8 cellular contexts compared by ENCODE assay signal in genomic region chr1:100036718-100037664, GRCh38.
DNase-seq lines count a peak whose midpoint lies in the region; ATAC-seq, FAIRE-seq and TF ChIP-seq lines count a peak whose summit lies in the region.

No MANE protein-coding gene starts in this region.

- no peaks in the 10 kb centered on the region for H3K36me3 ChIP-seq in CD8-positive, alpha-beta memory T cell (ENCODE audit: insufficient read depth, low read length)
- H3K36me3 ChIP-seq in Peyer's patch: no peaks in the 10 kb centered on the region

- H3K27ac ChIP-seq in CD8-positive, alpha-beta memory T cell (ENCODE audit: low read depth, low read length): peak overlapping the region; percentile 98
- H3K27ac ChIP-seq in Peyer's patch (peak overlapping the region; percentile 95 to 99 (median 98)), dorsolateral prefrontal cortex (peak overlapping the region; percentile 82 to 99 (median 97))

- no peaks in the 10 kb centered on the region for H3K9me3 ChIP-seq in CD8-positive, alpha-beta memory T cell (ENCODE audit: low read length)
- no peaks in the 10 kb centered on the region for H3K9me3 ChIP-seq in Peyer's patch

- intact Hi-C loops in dorsolateral prefrontal cortex (cut with DNase I): loop anchor here (5.0 to 10.0 kb wide), 5 partner anchors 70 to 858 kb away; partner anchors contain the start of genes EXTL2 (in 1 of the 2), RTCA (in 1 of the 2), SLC30A7 (in 1 of the 2) and SLC35A3 (in 1 of the 2)

- H3K4me1 ChIP-seq in CD8-positive, alpha-beta memory T cell (ENCODE audit: insufficient read depth, low read length): peaks cover 37% of the 10 kb centered on the region
- H3K4me1 ChIP-seq in Peyer's patch: peaks cover 0 to 22% (median 5%) of the 10 kb centered on the region in 4 donors

- no peaks in the 10 kb centered on the region for H3K27me3 ChIP-seq in CD8-positive, alpha-beta memory T cell (ENCODE audit: insufficient read depth, low read length, poor library complexity, severe bottlenecking)
- H3K27me3 ChIP-seq in Peyer's patch (no peaks in the 10 kb centered on the region), dorsolateral prefrontal cortex (no peaks in the 10 kb centered on the region)

- peak in 1 of 5 donors; percentile 17 for DNase-seq in CD8-positive, alpha-beta memory T cell
- DNase-seq in H54 (ENCODE audit: insufficient read length, low spot score) (peak; percentile 18), Peyer's patch (no peak), dorsolateral prefrontal cortex (no peak), midbrain (lab: John Stamatoyannopoulos, UW) (peak; percentile 54), putamen (ENCODE audit: low spot score) (no peak)
- DNase-seq in stimulated activated CD8-positive, alpha-beta memory T cell treated with anti-CD3 and anti-CD28 coated beads, Interleukin-4, amount 100 ng/mL, for 48 hours: no peak

- peaks cover 0 to 2% (median 0%) of the 10 kb centered on the region in 5 donors for H3K9me3 Mint-ChIP-seq in CD8-positive, alpha-beta memory T cell

- TF ChIP-seq CTCF in Peyer's patch (IDR thresholded peaks at IDR 0.05): no peak
- TF ChIP-seq CTCF in dorsolateral prefrontal cortex (IDR thresholded peaks at IDR 0.05 in 54 of 56, conservative IDR thresholded peaks at IDR 0.05 in 2 of 56; ENCODE audit: low read depth in 1 of 56, partially characterized antibody in 56 of 56): no peak

- H3K4me3 Mint-ChIP-seq in CD8-positive, alpha-beta memory T cell: peak overlapping the region; percentile 94 to 99 (median 97)

- peak overlapping the region; percentile 96 to 100 (median 99) for H3K27ac Mint-ChIP-seq in CD8-positive, alpha-beta memory T cell

- no peak for ATAC-seq in HG03095 (IDR thresholded peaks at IDR 0.05; ENCODE audit: unreplicated experiment)

- peaks cover 0 to 16% (median 0%) of the 10 kb centered on the region in 3 donors for H3K36me3 Mint-ChIP-seq in CD8-positive, alpha-beta memory T cell

- peak; percentile 93 for FAIRE-seq in H54 (lab: Jason Lieb, UNC)

- POLR2A ChIA-PET in CD8-positive, alpha-beta memory T cell (lab: Charles Lee): interaction anchor here (0.6 to 2.5 kb wide), 5 partner anchors 23 to 271 kb away, joined by 3 to 17 read pairs (median 3); partner anchors contain the start of genes AGL and SLC35A3

- TF ChIP-seq POLR2A in H54 (IDR thresholded peaks at IDR 0.05; ENCODE audit: low read depth, low read length) (no peak), Peyer's patch (IDR thresholded peaks at IDR 0.05) (no peak)

- CTCF ChIA-PET in CD8-positive, alpha-beta memory T cell (lab: Charles Lee): interaction anchor here (0.9 to 1.5 kb wide), 2 partner anchors 8 to 67 kb away, joined by 4 to 6 read pairs; partner anchors contain the start of gene SLC35A3

- peaks cover 0 to 3% of the 10 kb centered on the region in 2 donors for H3K27me3 Mint-ChIP-seq in CD8-positive, alpha-beta memory T cell

- H3K4me3 ChIP-seq in CD8-positive, alpha-beta memory T cell (ENCODE audit: low read length): peak overlapping the region; percentile 79
- H3K4me3 ChIP-seq in Peyer's patch (peak overlapping the region; percentile 69 to 96 (median 90)), dorsolateral prefrontal cortex (peak overlapping the region; percentile 64 to 98 (median 89))

- H3K4me1 Mint-ChIP-seq in CD8-positive, alpha-beta memory T cell: peaks cover 43 to 65% (median 57%) of the 10 kb centered on the region in 3 donors

Comparison
In these comparisons a context has a peak if more than half of its experiments do, and no peak if none do; other contexts are left out.
1. DNase-seq: peak in H54 (single experiment) and midbrain (single experiment); none in Peyer's patch (0 of 3), dorsolateral prefrontal cortex (0 of 10), stimulated activated CD8-positive, alpha-beta memory T cell treated with anti-CD3 and anti-CD28 coated beads, Interleukin-4, amount 100 ng/mL, for 48 hours (single experiment) and putamen (single experiment).
2. Peak in every context shown above with its lines, with median percentiles within 50 percentile points of each other: H3K27ac ChIP-seq and H3K4me3 ChIP-seq.